15 cellular contexts compared by ENCODE assay signal in genomic region chr5:163943546-163943945, GRCh38.
DNase-seq lines count a peak whose midpoint lies in the region; ATAC-seq and TF ChIP-seq lines count a peak whose summit lies in the region.
"Had no signal": no experiment of that assay in that cellular context is flagged by ENCODE, and none has a peak within 500 bp of the region (broad histone marks: within the 10 kb centered on the region; RNA-seq: fewer than 3 reads in every experiment).

No MANE protein-coding gene starts in this region.

- H3K36me3 ChIP-seq in IMR-90 (ENCODE audit: control insufficient read depth, insufficient read depth, low read length), result no peaks in the 10 kb centered on the region
- H3K36me3 ChIP-seq in neural progenitor cell, result no peaks in the 10 kb centered on the region
- H3K36me3 ChIP-seq: adrenal gland, heart right ventricle had no signal

- H3K27ac ChIP-seq in IMR-90 (ENCODE audit: insufficient read depth, low read length) (no peak overlapping the region), neural progenitor cell (no peak overlapping the region)
- H3K27ac ChIP-seq: adrenal gland, epithelial cell of prostate, heart right ventricle had no signal

- H2BK5ac ChIP-seq in IMR-90 (ENCODE audit: low read depth, low read length, poor library complexity, severe bottlenecking), result no peak overlapping the region

- POLR2A ChIA-PET in IMR-90 (lab: Charles Lee; ENCODE audit: unreplicated experiment), result no interaction called here

- no peak overlapping the region for H4K91ac ChIP-seq in IMR-90 (ENCODE audit: insufficient read depth, low read depth, low read length)

- no peaks in the 10 kb centered on the region for H3K9me1 ChIP-seq in IMR-90 (ENCODE audit: insufficient read depth, low read length)

- no peak overlapping the region for H3K4ac ChIP-seq in IMR-90 (ENCODE audit: low read depth, low read length)

- H3K56ac ChIP-seq in IMR-90 (ENCODE audit: extremely low read depth, insufficient read depth, low read length), result no peak overlapping the region

- TF ChIP-seq CTCF in IMR-90 (conservative IDR thresholded peaks at IDR 0.05; ENCODE audit: low read depth, low read length) (no peak), neural progenitor cell (IDR thresholded peaks at IDR 0.05) (no peak)

- no CpG with 5 or more reads among the region's 1 CpG for WGBS in IMR-90 (ENCODE audit: extremely low coverage in 2 of 2, insufficient read length in 1 of 2), 2 experiments

- peaks cover 5% of the 10 kb centered on the region for H3K9me3 Mint-ChIP-seq in stimulated activated memory B cell treated with anti-CD40 and anti-IgM and Interleukin-4, amounts not matched to agents 10 μg/mL and 1 μg/mL and 100 μg/mL, for 72 hours
- H3K9me3 Mint-ChIP-seq in neural progenitor cell, result peaks cover 3% of the 10 kb centered on the region

- intact Hi-C loops in IMR-90 (cut with micrococcal nuclease), result no loop called here

- H3K27ac Mint-ChIP-seq in stimulated activated memory B cell treated with anti-CD40 and anti-IgM and Interleukin-4, amounts not matched to agents 10 μg/mL and 1 μg/mL and 100 μg/mL, for 72 hours, result peak overlapping the region; percentile 44
- H3K27ac Mint-ChIP-seq in neural progenitor cell, result no peak overlapping the region

- H3K9me3 ChIP-seq in IMR-90 (ENCODE audit: control insufficient read depth, insufficient read depth, low read length), result no peaks in the 10 kb centered on the region
- H3K9me3 ChIP-seq in neural progenitor cell (ENCODE audit: low read depth), result no peaks in the 10 kb centered on the region
- H3K9me3 ChIP-seq: adrenal gland, heart right ventricle had no signal

- H3K23ac ChIP-seq in IMR-90 (ENCODE audit: low read depth, low read length), result no peak overlapping the region

- H3K36me3 Mint-ChIP-seq in stimulated activated memory B cell treated with anti-CD40 and anti-IgM and Interleukin-4, amounts not matched to agents 10 μg/mL and 1 μg/mL and 100 μg/mL, for 72 hours, result no peaks in the 10 kb centered on the region
- H3K36me3 Mint-ChIP-seq in neural progenitor cell, result no peaks in the 10 kb centered on the region

- H4K5ac ChIP-seq in IMR-90 (ENCODE audit: low read depth, low read length), result no peak overlapping the region

- H4K8ac ChIP-seq in IMR-90 (ENCODE audit: low read depth in 2 of 2, low read length in 2 of 2), result no peak overlapping the region

- CTCF ChIA-PET in IMR-90 (lab: Yijun Ruan, JAX), result no interaction called here

- no peaks in the 10 kb centered on the region for H3K79me2 ChIP-seq in neural progenitor cell (ENCODE audit: low read depth)

- no peak overlapping the region for H3K9ac ChIP-seq in IMR-90 (ENCODE audit: low read depth, low read length)
- H3K9ac ChIP-seq in neural progenitor cell, result no peak overlapping the region

- H2AFZ ChIP-seq in IMR-90 (replicated peaks; ENCODE audit: low read length, poor library complexity) (no peak overlapping the region), neural progenitor cell (replicated peaks) (no peak overlapping the region)

- no peak overlapping the region for H3K18ac ChIP-seq in IMR-90 (ENCODE audit: low read depth, low read length)

- in situ Hi-C loops in IMR-90 (cut with MboI; ENCODE audit: low sequenced_read_pairs), result no loop called here

- TF ChIP-seq RAD21 in IMR-90 (IDR thresholded peaks at IDR 0.05; ENCODE audit: low read length), result no peak

- TF ChIP-seq POLR2A in IMR-90 (IDR thresholded peaks at IDR 0.05; ENCODE audit: low read depth, low read length), result no peak

- no peaks in the 10 kb centered on the region for H3K27me3 Mint-ChIP-seq in stimulated activated memory B cell treated with anti-CD40 and anti-IgM and Interleukin-4, amounts not matched to agents 10 μg/mL and 1 μg/mL and 100 μg/mL, for 72 hours
- peaks cover 7% of the 10 kb centered on the region for H3K27me3 Mint-ChIP-seq in neural progenitor cell (ENCODE audit: insufficient read depth, low read depth)

- no peak overlapping the region for H2BK120ac ChIP-seq in IMR-90 (ENCODE audit: low read depth, low read length)

- H3K4me2 ChIP-seq in IMR-90 (ENCODE audit: low read depth, low read length) (peak overlapping the region; percentile 50; the same call in 1 of the 2 replicates), neural progenitor cell (no peak overlapping the region)

- H3K4me3 ChIP-seq in IMR-90 (ENCODE audit: insufficient read depth, low read depth, low read length), result no peak overlapping the region
- no peak overlapping the region for H3K4me3 ChIP-seq in neural progenitor cell
- H3K4me3 ChIP-seq: adrenal gland, heart right ventricle had no signal

- H3K27me3 ChIP-seq in IMR-90 (ENCODE audit: control insufficient read depth, insufficient read depth, low read length) (no peaks in the 10 kb centered on the region), neural progenitor cell (no peaks in the 10 kb centered on the region)
- H3K27me3 ChIP-seq: adrenal gland, heart right ventricle had no signal

- dilution Hi-C loops in IMR-90 (cut with HindIII; ENCODE audit: low sequenced_read_pairs, unreplicated experiment), result no loop called here

- no peak overlapping the region for H3K4me3 Mint-ChIP-seq in stimulated activated memory B cell treated with anti-CD40 and anti-IgM and Interleukin-4, amounts not matched to agents 10 μg/mL and 1 μg/mL and 100 μg/mL, for 72 hours
- H3K4me3 Mint-ChIP-seq in neural progenitor cell, result no peak overlapping the region

- H3K4me1 ChIP-seq in IMR-90 (ENCODE audit: control insufficient read depth, insufficient read depth, low read length) (no peaks in the 10 kb centered on the region; the same call in 1 of the 2 replicates), neural progenitor cell (no peaks in the 10 kb centered on the region)
- H3K4me1 ChIP-seq: adrenal gland, heart right ventricle had no signal

- H3K14ac ChIP-seq in IMR-90 (replicated peaks; ENCODE audit: low read depth, low read length), result no peak overlapping the region

- ATAC-seq in GM21423 (IDR thresholded peaks at IDR 0.05; ENCODE audit: unreplicated experiment) (peak; percentile 50), IMR-90 (ENCODE audit: low read depth) (peak; percentile 76)
- peak; percentile 34 for ATAC-seq in stimulated activated memory B cell treated with anti-CD40 and anti-IgM and Interleukin-4, amounts not matched to agents 10 μg/mL and 1 μg/mL and 100 μg/mL, for 72 hours
- ATAC-seq: heart right ventricle had no signal

- H2AK5ac ChIP-seq in IMR-90 (ENCODE audit: low read depth, low read length), result no peak overlapping the region

- no peak overlapping the region for H2BK20ac ChIP-seq in IMR-90 (ENCODE audit: low read depth, low read length)

- peaks cover 37% of the 10 kb centered on the region for H3K4me1 Mint-ChIP-seq in stimulated activated memory B cell treated with anti-CD40 and anti-IgM and Interleukin-4, amounts not matched to agents 10 μg/mL and 1 μg/mL and 100 μg/mL, for 72 hours
- no peaks in the 10 kb centered on the region for H3K4me1 Mint-ChIP-seq in neural progenitor cell

- DNase-seq in IMR-90 (peak; percentile 81), fibroblast of gingiva (ENCODE audit: low read depth) (peak; percentile 28), globus pallidus (ENCODE audit: low spot score) (no peak), SHP77 treated with DMSO at 0.1 percent for 48 hours (lab: John Stamatoyannopoulos, UW) (no peak), neural progenitor cell (ENCODE audit: low spot score) (no peak)
- no peak for DNase-seq in stimulated activated CD4-positive, alpha-beta T cell treated with anti-CD3 and anti-CD28 coated beads, Interleukin-1b, Interleukin-23, amount 100 ng/mL, for 48 hours
- DNase-seq: adrenal gland, C1 segment of cervical spinal cord, heart right ventricle, NCI-H1105 treated with DMSO at 0.1 percent for 48 hours, NCI-H2227 treated with DMSO at 0.1 percent for 48 hours, substantia nigra had no signal

- H2AK9ac ChIP-seq in IMR-90 (replicated peaks; ENCODE audit: low read depth, low read length, poor library complexity), result no peak overlapping the region

- H3F3A ChIP-seq in neural progenitor cell (ENCODE audit: low read depth), result no peaks in the 10 kb centered on the region

- no peaks in the 10 kb centered on the region for H3K79me1 ChIP-seq in IMR-90 (ENCODE audit: low read depth in 1 of 2, low read length in 2 of 2)

- H4K20me1 ChIP-seq in IMR-90 (ENCODE audit: insufficient read depth, low read length) (no peaks in the 10 kb centered on the region), neural progenitor cell (ENCODE audit: low read depth) (no peaks in the 10 kb centered on the region)

- no peak overlapping the region for H2BK15ac ChIP-seq in IMR-90 (ENCODE audit: low read depth, low read length)

- BruUV-seq in IMR-90 (replicated peaks; lab: Mats Ljungman, UMichigan), result no TSS peak

TF ChIP-seq in IMR-90, 13 proteins besides CTCF, POLR2A, EP300 and RAD21:
- TF ChIP-seq BHLHE40 (IDR thresholded peaks at IDR 0.05; ENCODE audit: low read depth, low read length), result no peak
- TF ChIP-seq MXI1 (IDR thresholded peaks at IDR 0.05; ENCODE audit: borderline replicate concordance, low read depth, low read length), result no peak
- no peak for TF ChIP-seq NFE2L2 (IDR thresholded peaks at IDR 0.05; ENCODE audit: low read depth, low read length)
- no peak for TF ChIP-seq RFX5 (IDR thresholded peaks at IDR 0.05; ENCODE audit: low read depth, low read length)
- TF ChIP-seq RCOR1 (IDR thresholded peaks at IDR 0.05; ENCODE audit: insufficient replicate concordance, low read length), result no peak
- no peak for TF ChIP-seq CHD1 (IDR thresholded peaks at IDR 0.05; ENCODE audit: low read depth, low read length)

Comparison
In these comparisons a context has a peak if more than half of its experiments do, and no peak if none do; other contexts are left out.
1. DNase-seq: peak in IMR-90 (single experiment) and fibroblast of gingiva (single experiment); none in globus pallidus (single experiment), stimulated activated CD4-positive, alpha-beta T cell treated with anti-CD3 and anti-CD28 coated beads, Interleukin-1b, Interleukin-23, amount 100 ng/mL, for 48 hours (single experiment), SHP77 treated with DMSO at 0.1 percent for 48 hours (single experiment) and neural progenitor cell (single experiment).
2. Peak in every context shown above with its lines, with median percentiles within 50 percentile points of each other: ATAC-seq.